ENCODE assay signal across 1 cellular context in genomic region chr11:9613118-9613829, GRCh38.
TF ChIP-seq lines count a peak whose summit lies in the region.

No MANE protein-coding gene starts in this region.

TF ChIP-seq in HepG2, 621 proteins besides CTCF, POLR2A, EP300 and RAD21 (continued from another document and continues in another):
- TF ChIP-seq ZNF710 (CRISPR knock-in tag; IDR thresholded peaks at IDR 0.05; ENCODE audit: borderline replicate concordance) (no peak), ATF4 (CRISPR knock-in tag; IDR thresholded peaks at IDR 0.05) (peak in 1 of 2 experiments; percentile 75; a peak in 2 of 4 replicates), MTA1 (CRISPR knock-in tag; IDR thresholded peaks at IDR 0.05; ENCODE audit: borderline replicate concordance) (no peak), ZNF816 (CRISPR knock-in tag; IDR thresholded peaks at IDR 0.05; ENCODE audit: borderline replicate concordance) (no peak), SMAD9 (CRISPR knock-in tag; IDR thresholded peaks at IDR 0.05) (no peak), ZBTB3 (CRISPR knock-in tag; IDR thresholded peaks at IDR 0.05; ENCODE audit: borderline replicate concordance, low read depth) (no peak), KLF11 (CRISPR knock-in tag; IDR thresholded peaks at IDR 0.05) (0 out of 2 replicates have a peak, but pooled peaks have one; percentile 23), HIC2 (CRISPR knock-in tag; IDR thresholded peaks at IDR 0.05; ENCODE audit: low read depth) (no peak), ZKSCAN5 (CRISPR knock-in tag; IDR thresholded peaks at IDR 0.05) (no peak), CHD2 (IDR thresholded peaks at IDR 0.05; ENCODE audit: low read depth, low read length) (no peak), SRY (CRISPR knock-in tag; IDR thresholded peaks at IDR 0.05) (peak; percentile 39; the same call in 1 of the 2 replicates), ZNF800 (CRISPR knock-in tag; IDR thresholded peaks at IDR 0.05) (peak; percentile 57; the same call in 1 of the 2 replicates), HOXD1 (CRISPR knock-in tag; IDR thresholded peaks at IDR 0.05) (0 out of 2 replicates have a peak, but pooled peaks have one; percentile 63), ZNF329 (CRISPR knock-in tag; IDR thresholded peaks at IDR 0.05; ENCODE audit: low read depth) (no peak), ZNF572 (CRISPR knock-in tag; IDR thresholded peaks at IDR 0.05) (peak; percentile 17; the same call in 1 of the 2 replicates), ZC3H4 (CRISPR knock-in tag; IDR thresholded peaks at IDR 0.05; ENCODE audit: borderline replicate concordance) (no peak), TBP (CRISPR knock-in tag; IDR thresholded peaks at IDR 0.05) (no peak), SMARCE1 (IDR thresholded peaks at IDR 0.05; ENCODE audit: borderline replicate concordance) (no peak), TEAD3 (CRISPR knock-in tag; optimal IDR thresholded peaks at IDR 0.05; ENCODE audit: borderline replicate concordance) (peak; percentile 98), ZNF790 (CRISPR knock-in tag; IDR thresholded peaks at IDR 0.05; ENCODE audit: borderline replicate concordance) (no peak), ZNF430 (CRISPR knock-in tag; IDR thresholded peaks at IDR 0.05) (0 out of 2 replicates have a peak, but pooled peaks have one; percentile 2), HNRNPH1 (optimal IDR thresholded peaks at IDR 0.05; ENCODE audit: low read depth, low read length) (no peak), KDM3A (CRISPR knock-in tag; IDR thresholded peaks at IDR 0.05; ENCODE audit: low read depth) (peak; percentile 57; the same call in 1 of the 2 replicates), ZHX2 (IDR thresholded peaks at IDR 0.05; ENCODE audit: low read depth) (no peak), ZHX2 (CRISPR knock-in tag; IDR thresholded peaks at IDR 0.05; ENCODE audit: borderline replicate concordance) (no peak), ZNF317 (CRISPR knock-in tag; IDR thresholded peaks at IDR 0.05) (no peak), ZNF335 (CRISPR knock-in tag; IDR thresholded peaks at IDR 0.05) (0 out of 2 replicates have a peak, but pooled peaks have one; percentile 17), CBFB (CRISPR knock-in tag; IDR thresholded peaks at IDR 0.05) (peak; percentile 71), ARNT2 (CRISPR knock-in tag; IDR thresholded peaks at IDR 0.05; ENCODE audit: low read depth) (no peak), ZNF34 (CRISPR knock-in tag; IDR thresholded peaks at IDR 0.05; ENCODE audit: borderline replicate concordance) (no peak), REPIN1 (CRISPR knock-in tag; IDR thresholded peaks at IDR 0.05; ENCODE audit: borderline replicate concordance, low read depth) (no peak), NFATC3 (CRISPR knock-in tag; IDR thresholded peaks at IDR 0.05) (no peak), MED1 (CRISPR knock-in tag; IDR thresholded peaks at IDR 0.05) (peak; percentile 88), MAX (IDR thresholded peaks at IDR 0.05) (peak; percentile 53), ZSCAN30 (CRISPR knock-in tag; IDR thresholded peaks at IDR 0.05) (no peak)
- TF ChIP-seq, protein P1, sequence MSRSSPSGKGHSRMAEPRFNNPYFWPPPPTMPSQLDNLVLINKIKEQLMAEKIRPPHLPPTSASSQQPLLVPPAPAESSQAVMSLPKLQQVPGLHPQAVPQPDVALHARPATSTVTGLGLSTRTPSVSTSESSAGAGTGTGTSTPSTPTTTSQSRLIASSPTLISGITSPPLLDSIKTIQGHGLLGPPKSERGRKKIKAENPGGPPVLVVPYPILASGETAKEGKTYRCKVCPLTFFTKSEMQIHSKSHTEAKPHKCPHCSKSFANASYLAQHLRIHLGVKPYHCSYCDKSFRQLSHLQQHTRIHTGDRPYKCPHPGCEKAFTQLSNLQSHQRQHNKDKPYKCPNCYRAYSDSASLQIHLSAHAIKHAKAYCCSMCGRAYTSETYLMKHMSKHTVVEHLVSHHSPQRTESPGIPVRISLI (CRISPR knock-in tag; IDR thresholded peaks at IDR 0.05; ENCODE audit: borderline replicate concordance), result no peak
- TF ChIP-seq, protein P2, sequence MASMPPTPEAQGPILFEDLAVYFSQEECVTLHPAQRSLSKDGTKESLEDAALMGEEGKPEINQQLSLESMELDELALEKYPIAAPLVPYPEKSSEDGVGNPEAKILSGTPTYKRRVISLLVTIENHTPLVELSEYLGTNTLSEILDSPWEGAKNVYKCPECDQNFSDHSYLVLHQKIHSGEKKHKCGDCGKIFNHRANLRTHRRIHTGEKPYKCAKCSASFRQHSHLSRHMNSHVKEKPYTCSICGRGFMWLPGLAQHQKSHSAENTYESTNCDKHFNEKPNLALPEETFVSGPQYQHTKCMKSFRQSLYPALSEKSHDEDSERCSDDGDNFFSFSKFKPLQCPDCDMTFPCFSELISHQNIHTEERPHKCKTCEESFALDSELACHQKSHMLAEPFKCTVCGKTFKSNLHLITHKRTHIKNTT (CRISPR knock-in tag; IDR thresholded peaks at IDR 0.05), result no peak
- TF ChIP-seq, protein P3, sequence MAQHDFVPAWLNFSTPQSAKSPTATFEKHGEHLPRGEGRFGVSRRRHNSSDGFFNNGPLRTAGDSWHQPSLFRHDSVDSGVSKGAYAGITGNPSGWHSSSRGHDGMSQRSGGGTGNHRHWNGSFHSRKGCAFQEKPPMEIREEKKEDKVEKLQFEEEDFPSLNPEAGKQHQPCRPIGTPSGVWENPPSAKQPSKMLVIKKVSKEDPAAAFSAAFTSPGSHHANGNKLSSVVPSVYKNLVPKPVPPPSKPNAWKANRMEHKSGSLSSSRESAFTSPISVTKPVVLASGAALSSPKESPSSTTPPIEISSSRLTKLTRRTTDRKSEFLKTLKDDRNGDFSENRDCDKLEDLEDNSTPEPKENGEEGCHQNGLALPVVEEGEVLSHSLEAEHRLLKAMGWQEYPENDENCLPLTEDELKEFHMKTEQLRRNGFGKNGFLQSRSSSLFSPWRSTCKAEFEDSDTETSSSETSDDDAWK (CRISPR knock-in tag; IDR thresholded peaks at IDR 0.05), result no peak
- TF ChIP-seq, protein P4, sequence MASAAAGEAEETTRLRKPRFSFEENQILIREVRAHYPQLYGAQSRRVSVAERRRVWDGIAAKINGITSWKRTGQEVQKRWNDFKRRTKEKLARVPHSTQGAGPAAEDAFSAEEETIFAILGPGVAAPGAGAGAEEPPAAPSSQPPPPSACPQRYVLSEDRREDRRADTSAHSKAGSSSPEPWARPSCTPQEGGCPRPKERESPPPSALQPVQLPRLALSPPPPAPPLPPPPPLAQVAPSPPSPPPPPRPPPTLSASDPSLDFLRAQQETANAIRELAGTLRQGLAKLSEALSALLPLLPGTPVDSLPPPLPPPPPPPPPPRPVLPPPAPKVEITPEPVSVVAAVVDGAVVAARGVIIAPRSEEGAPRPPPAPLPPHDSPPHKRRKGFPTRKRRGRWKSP (CRISPR knock-in tag; IDR thresholded peaks at IDR 0.05), result no peak
- TF ChIP-seq, protein P5, sequence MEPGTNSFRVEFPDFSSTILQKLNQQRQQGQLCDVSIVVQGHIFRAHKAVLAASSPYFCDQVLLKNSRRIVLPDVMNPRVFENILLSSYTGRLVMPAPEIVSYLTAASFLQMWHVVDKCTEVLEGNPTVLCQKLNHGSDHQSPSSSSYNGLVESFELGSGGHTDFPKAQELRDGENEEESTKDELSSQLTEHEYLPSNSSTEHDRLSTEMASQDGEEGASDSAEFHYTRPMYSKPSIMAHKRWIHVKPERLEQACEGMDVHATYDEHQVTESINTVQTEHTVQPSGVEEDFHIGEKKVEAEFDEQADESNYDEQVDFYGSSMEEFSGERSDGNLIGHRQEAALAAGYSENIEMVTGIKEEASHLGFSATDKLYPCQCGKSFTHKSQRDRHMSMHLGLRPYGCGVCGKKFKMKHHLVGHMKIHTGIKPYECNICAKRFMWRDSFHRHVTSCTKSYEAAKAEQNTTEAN (CRISPR knock-in tag; conservative IDR thresholded peaks at IDR 0.05), result peak; percentile 5; the same call in 1 of the 2 replicates
